Comparison of ENCODE assay signal across 1 cellular context in the genomic region with DNA sequence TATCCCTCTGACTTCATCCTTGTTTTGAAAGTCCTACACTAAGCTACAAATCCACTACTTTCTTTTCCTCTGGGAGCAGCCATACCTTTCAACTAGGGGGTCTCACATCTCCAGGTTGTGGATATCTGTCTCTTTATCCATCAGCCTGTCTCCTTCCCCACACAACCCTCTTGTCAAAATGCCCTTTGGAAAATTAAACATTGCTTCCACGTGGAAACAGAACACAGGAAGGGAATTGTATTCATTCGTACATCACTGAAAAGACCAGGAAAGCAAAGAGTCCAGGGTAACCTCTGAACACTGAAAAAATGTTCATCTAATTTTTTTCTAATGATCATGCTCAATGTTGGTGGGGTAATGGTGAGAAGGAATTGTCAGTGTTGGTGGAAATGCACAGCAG.
A peak's percentile ranks its signal among the peaks of the same experiment; 100 is the strongest.
TF ChIP-seq lines count a peak whose summit lies in the region.

No MANE protein-coding gene starts in this region.

TF ChIP-seq in HepG2, 621 proteins besides CTCF, POLR2A, EP300 and RAD21 (continued from another document):
- TF ChIP-seq, protein P1, sequence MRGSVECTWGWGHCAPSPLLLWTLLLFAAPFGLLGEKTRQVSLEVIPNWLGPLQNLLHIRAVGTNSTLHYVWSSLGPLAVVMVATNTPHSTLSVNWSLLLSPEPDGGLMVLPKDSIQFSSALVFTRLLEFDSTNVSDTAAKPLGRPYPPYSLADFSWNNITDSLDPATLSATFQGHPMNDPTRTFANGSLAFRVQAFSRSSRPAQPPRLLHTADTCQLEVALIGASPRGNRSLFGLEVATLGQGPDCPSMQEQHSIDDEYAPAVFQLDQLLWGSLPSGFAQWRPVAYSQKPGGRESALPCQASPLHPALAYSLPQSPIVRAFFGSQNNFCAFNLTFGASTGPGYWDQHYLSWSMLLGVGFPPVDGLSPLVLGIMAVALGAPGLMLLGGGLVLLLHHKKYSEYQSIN (CRISPR knock-in tag; IDR thresholded peaks at IDR 0.05; ENCODE audit: borderline replicate concordance) = no peak
- TF ChIP-seq, protein P2, sequence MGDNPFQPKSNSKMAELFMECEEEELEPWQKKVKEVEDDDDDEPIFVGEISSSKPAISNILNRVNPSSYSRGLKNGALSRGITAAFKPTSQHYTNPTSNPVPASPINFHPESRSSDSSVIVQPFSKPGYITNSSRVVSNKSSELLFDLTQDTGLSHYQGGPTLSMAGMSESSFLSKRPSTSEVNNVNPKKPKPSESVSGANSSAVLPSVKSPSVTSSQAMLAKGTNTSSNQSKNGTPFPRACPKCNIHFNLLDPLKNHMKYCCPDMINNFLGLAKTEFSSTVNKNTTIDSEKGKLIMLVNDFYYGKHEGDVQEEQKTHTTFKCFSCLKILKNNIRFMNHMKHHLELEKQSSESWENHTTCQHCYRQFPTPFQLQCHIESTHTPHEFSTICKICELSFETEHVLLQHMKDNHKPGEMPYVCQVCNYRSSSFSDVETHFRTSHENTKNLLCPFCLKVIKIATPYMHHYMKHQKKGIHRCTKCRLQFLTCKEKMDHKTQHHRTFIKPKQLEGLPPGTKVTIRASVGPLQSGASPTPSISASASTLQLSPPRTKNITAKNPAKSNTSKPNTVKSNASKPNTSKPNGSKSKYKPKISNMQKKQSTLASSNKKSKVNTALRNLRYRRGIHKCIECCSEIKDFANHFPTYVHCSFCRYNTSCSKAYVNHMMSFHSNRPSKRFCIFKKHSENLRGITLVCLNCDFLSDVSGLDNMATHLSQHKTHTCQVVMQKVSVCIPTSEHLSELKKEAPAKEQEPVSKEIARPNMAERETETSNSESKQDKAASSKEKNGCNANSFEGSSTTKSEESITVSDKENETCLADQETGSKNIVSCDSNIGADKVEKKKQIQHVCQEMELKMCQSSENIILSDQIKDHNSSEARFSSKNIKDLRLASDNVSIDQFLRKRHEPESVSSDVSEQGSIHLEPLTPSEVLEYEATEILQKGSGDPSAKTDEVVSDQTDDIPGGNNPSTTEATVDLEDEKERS (CRISPR knock-in tag; IDR thresholded peaks at IDR 0.05) = no peak
- no peak for TF ChIP-seq CHCHD3 (CRISPR knock-in tag; IDR thresholded peaks at IDR 0.05)
- no peak for TF ChIP-seq ZNF781 (CRISPR knock-in tag; IDR thresholded peaks at IDR 0.05; ENCODE audit: borderline replicate concordance, not compliant biosample characterization)
- TF ChIP-seq ZSCAN12 (CRISPR knock-in tag; IDR thresholded peaks at IDR 0.05) = no peak
- no peak for TF ChIP-seq TEAD2 (CRISPR knock-in tag; IDR thresholded peaks at IDR 0.05)
- TF ChIP-seq LCORL (IDR thresholded peaks at IDR 0.05) = no peak
- TF ChIP-seq LCORL (CRISPR knock-in tag; IDR thresholded peaks at IDR 0.05) = no peak
- no peak for TF ChIP-seq ZNF329 (CRISPR knock-in tag; IDR thresholded peaks at IDR 0.05; ENCODE audit: low read depth)
- TF ChIP-seq, protein P3, sequence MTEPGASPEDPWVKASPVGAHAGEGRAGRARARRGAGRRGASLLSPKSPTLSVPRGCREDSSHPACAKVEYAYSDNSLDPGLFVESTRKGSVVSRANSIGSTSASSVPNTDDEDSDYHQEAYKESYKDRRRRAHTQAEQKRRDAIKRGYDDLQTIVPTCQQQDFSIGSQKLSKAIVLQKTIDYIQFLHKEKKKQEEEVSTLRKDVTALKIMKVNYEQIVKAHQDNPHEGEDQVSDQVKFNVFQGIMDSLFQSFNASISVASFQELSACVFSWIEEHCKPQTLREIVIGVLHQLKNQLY (CRISPR knock-in tag; IDR thresholded peaks at IDR 0.05) = 0 out of 2 replicates have a peak, but pooled peaks have one; percentile 30
- TF ChIP-seq CEBPG (CRISPR knock-in tag; IDR thresholded peaks at IDR 0.05) = no peak
- peak; percentile 52; the same call in 1 of the 2 replicates for TF ChIP-seq ZBTB7B (CRISPR knock-in tag; IDR thresholded peaks at IDR 0.05)
- no peak for TF ChIP-seq YY1 (IDR thresholded peaks at IDR 0.05; ENCODE audit: insufficient read depth, insufficient replicate concordance, low read depth, low read length)
- TF ChIP-seq SSRP1 (CRISPR knock-in tag; IDR thresholded peaks at IDR 0.05) = no peak
- TF ChIP-seq, protein P4, sequence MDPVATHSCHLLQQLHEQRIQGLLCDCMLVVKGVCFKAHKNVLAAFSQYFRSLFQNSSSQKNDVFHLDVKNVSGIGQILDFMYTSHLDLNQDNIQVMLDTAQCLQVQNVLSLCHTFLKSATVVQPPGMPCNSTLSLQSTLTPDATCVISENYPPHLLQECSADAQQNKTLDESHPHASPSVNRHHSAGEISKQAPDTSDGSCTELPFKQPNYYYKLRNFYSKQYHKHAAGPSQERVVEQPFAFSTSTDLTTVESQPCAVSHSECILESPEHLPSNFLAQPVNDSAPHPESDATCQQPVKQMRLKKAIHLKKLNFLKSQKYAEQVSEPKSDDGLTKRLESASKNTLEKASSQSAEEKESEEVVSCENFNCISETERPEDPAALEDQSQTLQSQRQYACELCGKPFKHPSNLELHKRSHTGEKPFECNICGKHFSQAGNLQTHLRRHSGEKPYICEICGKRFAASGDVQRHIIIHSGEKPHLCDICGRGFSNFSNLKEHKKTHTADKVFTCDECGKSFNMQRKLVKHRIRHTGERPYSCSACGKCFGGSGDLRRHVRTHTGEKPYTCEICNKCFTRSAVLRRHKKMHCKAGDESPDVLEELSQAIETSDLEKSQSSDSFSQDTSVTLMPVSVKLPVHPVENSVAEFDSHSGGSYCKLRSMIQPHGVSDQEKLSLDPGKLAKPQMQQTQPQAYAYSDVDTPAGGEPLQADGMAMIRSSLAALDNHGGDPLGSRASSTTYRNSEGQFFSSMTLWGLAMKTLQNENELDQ (CRISPR knock-in tag; IDR thresholded peaks at IDR 0.05; ENCODE audit: borderline replicate concordance) = no peak
- no peak for TF ChIP-seq ATAD3A (CRISPR knock-in tag; IDR thresholded peaks at IDR 0.05)
- no peak for TF ChIP-seq DMAP1 (CRISPR knock-in tag; IDR thresholded peaks at IDR 0.05)
- no peak for TF ChIP-seq ZNF841 (CRISPR knock-in tag; IDR thresholded peaks at IDR 0.05; ENCODE audit: borderline replicate concordance)
- TF ChIP-seq STAG1 (CRISPR knock-in tag; IDR thresholded peaks at IDR 0.05) = no peak
- TF ChIP-seq, protein P5, sequence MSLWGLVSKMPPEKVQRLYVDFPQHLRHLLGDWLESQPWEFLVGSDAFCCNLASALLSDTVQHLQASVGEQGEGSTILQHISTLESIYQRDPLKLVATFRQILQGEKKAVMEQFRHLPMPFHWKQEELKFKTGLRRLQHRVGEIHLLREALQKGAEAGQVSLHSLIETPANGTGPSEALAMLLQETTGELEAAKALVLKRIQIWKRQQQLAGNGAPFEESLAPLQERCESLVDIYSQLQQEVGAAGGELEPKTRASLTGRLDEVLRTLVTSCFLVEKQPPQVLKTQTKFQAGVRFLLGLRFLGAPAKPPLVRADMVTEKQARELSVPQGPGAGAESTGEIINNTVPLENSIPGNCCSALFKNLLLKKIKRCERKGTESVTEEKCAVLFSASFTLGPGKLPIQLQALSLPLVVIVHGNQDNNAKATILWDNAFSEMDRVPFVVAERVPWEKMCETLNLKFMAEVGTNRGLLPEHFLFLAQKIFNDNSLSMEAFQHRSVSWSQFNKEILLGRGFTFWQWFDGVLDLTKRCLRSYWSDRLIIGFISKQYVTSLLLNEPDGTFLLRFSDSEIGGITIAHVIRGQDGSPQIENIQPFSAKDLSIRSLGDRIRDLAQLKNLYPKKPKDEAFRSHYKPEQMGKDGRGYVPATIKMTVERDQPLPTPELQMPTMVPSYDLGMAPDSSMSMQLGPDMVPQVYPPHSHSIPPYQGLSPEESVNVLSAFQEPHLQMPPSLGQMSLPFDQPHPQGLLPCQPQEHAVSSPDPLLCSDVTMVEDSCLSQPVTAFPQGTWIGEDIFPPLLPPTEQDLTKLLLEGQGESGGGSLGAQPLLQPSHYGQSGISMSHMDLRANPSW (CRISPR knock-in tag; IDR thresholded peaks at IDR 0.05; ENCODE audit: borderline replicate concordance) = no peak
- no peak for TF ChIP-seq ZNF749 (CRISPR knock-in tag; IDR thresholded peaks at IDR 0.05; ENCODE audit: borderline replicate concordance)
- TF ChIP-seq GATAD2A (CRISPR knock-in tag; IDR thresholded peaks at IDR 0.05) = 0 out of 2 replicates have a peak, but pooled peaks have one; percentile 28
- TF ChIP-seq, protein P6, sequence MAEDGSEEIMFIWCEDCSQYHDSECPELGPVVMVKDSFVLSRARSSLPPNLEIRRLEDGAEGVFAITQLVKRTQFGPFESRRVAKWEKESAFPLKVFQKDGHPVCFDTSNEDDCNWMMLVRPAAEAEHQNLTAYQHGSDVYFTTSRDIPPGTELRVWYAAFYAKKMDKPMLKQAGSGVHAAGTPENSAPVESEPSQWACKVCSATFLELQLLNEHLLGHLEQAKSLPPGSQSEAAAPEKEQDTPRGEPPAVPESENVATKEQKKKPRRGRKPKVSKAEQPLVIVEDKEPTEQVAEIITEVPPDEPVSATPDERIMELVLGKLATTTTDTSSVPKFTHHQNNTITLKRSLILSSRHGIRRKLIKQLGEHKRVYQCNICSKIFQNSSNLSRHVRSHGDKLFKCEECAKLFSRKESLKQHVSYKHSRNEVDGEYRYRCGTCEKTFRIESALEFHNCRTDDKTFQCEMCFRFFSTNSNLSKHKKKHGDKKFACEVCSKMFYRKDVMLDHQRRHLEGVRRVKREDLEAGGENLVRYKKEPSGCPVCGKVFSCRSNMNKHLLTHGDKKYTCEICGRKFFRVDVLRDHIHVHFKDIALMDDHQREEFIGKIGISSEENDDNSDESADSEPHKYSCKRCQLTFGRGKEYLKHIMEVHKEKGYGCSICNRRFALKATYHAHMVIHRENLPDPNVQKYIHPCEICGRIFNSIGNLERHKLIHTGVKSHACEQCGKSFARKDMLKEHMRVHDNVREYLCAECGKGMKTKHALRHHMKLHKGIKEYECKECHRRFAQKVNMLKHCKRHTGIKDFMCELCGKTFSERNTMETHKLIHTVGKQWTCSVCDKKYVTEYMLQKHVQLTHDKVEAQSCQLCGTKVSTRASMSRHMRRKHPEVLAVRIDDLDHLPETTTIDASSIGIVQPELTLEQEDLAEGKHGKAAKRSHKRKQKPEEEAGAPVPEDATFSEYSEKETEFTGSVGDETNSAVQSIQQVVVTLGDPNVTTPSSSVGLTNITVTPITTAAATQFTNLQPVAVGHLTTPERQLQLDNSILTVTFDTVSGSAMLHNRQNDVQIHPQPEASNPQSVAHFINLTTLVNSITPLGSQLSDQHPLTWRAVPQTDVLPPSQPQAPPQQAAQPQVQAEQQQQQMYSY (CRISPR knock-in tag; IDR thresholded peaks at IDR 0.05) = no peak
- TF ChIP-seq, protein P7, sequence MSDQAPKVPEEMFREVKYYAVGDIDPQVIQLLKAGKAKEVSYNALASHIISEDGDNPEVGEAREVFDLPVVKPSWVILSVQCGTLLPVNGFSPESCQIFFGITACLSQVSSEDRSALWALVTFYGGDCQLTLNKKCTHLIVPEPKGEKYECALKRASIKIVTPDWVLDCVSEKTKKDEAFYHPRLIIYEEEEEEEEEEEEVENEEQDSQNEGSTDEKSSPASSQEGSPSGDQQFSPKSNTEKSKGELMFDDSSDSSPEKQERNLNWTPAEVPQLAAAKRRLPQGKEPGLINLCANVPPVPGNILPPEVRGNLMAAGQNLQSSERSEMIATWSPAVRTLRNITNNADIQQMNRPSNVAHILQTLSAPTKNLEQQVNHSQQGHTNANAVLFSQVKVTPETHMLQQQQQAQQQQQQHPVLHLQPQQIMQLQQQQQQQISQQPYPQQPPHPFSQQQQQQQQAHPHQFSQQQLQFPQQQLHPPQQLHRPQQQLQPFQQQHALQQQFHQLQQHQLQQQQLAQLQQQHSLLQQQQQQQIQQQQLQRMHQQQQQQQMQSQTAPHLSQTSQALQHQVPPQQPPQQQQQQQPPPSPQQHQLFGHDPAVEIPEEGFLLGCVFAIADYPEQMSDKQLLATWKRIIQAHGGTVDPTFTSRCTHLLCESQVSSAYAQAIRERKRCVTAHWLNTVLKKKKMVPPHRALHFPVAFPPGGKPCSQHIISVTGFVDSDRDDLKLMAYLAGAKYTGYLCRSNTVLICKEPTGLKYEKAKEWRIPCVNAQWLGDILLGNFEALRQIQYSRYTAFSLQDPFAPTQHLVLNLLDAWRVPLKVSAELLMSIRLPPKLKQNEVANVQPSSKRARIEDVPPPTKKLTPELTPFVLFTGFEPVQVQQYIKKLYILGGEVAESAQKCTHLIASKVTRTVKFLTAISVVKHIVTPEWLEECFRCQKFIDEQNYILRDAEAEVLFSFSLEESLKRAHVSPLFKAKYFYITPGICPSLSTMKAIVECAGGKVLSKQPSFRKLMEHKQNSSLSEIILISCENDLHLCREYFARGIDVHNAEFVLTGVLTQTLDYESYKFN (CRISPR knock-in tag; conservative IDR thresholded peaks at IDR 0.05) = peak; percentile 34; the same call in 1 of the 2 replicates
- TF ChIP-seq CAMTA2 (CRISPR knock-in tag; IDR thresholded peaks at IDR 0.05; ENCODE audit: borderline replicate concordance) = no peak
- TF ChIP-seq, protein P8, sequence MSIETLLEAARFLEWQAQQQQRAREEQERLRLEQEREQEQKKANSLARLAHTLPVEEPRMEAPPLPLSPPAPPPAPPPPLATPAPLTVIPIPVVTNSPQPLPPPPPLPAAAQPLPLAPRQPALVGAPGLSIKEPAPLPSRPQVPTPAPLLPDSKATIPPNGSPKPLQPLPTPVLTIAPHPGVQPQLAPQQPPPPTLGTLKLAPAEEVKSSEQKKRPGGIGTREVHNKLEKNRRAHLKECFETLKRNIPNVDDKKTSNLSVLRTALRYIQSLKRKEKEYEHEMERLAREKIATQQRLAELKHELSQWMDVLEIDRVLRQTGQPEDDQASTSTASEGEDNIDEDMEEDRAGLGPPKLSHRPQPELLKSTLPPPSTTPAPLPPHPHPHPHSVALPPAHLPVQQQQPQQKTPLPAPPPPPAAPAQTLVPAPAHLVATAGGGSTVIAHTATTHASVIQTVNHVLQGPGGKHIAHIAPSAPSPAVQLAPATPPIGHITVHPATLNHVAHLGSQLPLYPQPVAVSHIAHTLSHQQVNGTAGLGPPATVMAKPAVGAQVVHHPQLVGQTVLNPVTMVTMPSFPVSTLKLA (IDR thresholded peaks at IDR 0.05) = peak; percentile 25; the same call in 1 of the 2 replicates
- no peak for TF ChIP-seq PAF1 (CRISPR knock-in tag; IDR thresholded peaks at IDR 0.05)
- TF ChIP-seq ZNF274 (CRISPR knock-in tag; IDR thresholded peaks at IDR 0.05) = no peak
- TF ChIP-seq, protein P9, sequence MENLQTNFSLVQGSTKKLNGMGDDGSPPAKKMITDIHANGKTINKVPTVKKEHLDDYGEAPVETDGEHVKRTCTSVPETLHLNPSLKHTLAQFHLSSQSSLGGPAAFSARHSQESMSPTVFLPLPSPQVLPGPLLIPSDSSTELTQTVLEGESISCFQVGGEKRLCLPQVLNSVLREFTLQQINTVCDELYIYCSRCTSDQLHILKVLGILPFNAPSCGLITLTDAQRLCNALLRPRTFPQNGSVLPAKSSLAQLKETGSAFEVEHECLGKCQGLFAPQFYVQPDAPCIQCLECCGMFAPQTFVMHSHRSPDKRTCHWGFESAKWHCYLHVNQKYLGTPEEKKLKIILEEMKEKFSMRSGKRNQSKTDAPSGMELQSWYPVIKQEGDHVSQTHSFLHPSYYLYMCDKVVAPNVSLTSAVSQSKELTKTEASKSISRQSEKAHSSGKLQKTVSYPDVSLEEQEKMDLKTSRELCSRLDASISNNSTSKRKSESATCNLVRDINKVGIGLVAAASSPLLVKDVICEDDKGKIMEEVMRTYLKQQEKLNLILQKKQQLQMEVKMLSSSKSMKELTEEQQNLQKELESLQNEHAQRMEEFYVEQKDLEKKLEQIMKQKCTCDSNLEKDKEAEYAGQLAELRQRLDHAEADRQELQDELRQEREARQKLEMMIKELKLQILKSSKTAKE (CRISPR knock-in tag; IDR thresholded peaks at IDR 0.05; ENCODE audit: borderline replicate concordance) = no peak
- TF ChIP-seq HNF4A (CRISPR knock-in tag; IDR thresholded peaks at IDR 0.05) = peak; percentile 30; the same call in 1 of the 2 replicates
- no peak for TF ChIP-seq ERF (CRISPR knock-in tag; IDR thresholded peaks at IDR 0.05)
- peak; percentile 39; the same call in 1 of the 2 replicates for TF ChIP-seq BCL6 (CRISPR knock-in tag; IDR thresholded peaks at IDR 0.05)
- peak; percentile 53; the same call in 1 of the 2 replicates for TF ChIP-seq SAP130 (CRISPR knock-in tag; IDR thresholded peaks at IDR 0.05; ENCODE audit: low read depth)
